Comparison of ENCODE assay signal across 1 cellular context in the genomic region with DNA sequence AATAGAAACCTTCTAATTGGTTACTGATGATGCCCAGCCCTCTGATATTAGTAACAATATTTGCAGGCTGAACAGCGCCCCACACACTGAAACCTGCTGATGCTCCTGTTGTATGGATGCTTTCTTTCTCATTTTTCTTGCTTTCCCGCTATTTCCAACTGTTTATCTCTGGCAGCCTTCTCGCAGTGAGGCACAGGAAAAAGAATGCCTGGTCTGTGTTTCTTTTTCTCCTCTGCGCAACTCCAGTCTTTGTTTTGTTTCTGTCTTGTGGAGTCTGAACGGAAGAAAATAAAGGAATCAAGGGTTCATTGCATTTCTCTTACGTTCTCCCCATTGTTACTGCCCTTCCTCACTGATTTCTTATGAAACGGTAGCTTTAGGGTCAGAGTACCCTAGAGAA.
TF ChIP-seq lines count a peak whose summit lies in the region.

No MANE protein-coding gene starts in this region.

TF ChIP-seq in K562, 482 proteins besides CTCF, POLR2A, EP300 and RAD21:
- no peak for TF ChIP-seq CBX1 (IDR thresholded peaks at IDR 0.05; ENCODE audit: low read depth)
- TF ChIP-seq PTTG1 (tag; IDR thresholded peaks at IDR 0.05; ENCODE audit: low read depth) = no peak
- no peak for TF ChIP-seq FOXJ3 (CRISPR knock-in tag; IDR thresholded peaks at IDR 0.05)
- TF ChIP-seq NR2C1 (IDR thresholded peaks at IDR 0.05) = no peak
- TF ChIP-seq NR2C1 (tag; IDR thresholded peaks at IDR 0.05) = no peak
- TF ChIP-seq FOXJ2 (tag; IDR thresholded peaks at IDR 0.05) = no peak
- TF ChIP-seq BACH1 (tag; IDR thresholded peaks at IDR 0.05) = no peak
- no peak for TF ChIP-seq ZC3H8 (IDR thresholded peaks at IDR 0.05)
- TF ChIP-seq HDAC3 (IDR thresholded peaks at IDR 0.05; ENCODE audit: borderline replicate concordance, partially characterized antibody) = no peak
- TF ChIP-seq, protein P1, sequence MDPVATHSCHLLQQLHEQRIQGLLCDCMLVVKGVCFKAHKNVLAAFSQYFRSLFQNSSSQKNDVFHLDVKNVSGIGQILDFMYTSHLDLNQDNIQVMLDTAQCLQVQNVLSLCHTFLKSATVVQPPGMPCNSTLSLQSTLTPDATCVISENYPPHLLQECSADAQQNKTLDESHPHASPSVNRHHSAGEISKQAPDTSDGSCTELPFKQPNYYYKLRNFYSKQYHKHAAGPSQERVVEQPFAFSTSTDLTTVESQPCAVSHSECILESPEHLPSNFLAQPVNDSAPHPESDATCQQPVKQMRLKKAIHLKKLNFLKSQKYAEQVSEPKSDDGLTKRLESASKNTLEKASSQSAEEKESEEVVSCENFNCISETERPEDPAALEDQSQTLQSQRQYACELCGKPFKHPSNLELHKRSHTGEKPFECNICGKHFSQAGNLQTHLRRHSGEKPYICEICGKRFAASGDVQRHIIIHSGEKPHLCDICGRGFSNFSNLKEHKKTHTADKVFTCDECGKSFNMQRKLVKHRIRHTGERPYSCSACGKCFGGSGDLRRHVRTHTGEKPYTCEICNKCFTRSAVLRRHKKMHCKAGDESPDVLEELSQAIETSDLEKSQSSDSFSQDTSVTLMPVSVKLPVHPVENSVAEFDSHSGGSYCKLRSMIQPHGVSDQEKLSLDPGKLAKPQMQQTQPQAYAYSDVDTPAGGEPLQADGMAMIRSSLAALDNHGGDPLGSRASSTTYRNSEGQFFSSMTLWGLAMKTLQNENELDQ (CRISPR knock-in tag; IDR thresholded peaks at IDR 0.05; ENCODE audit: borderline replicate concordance) = no peak
- TF ChIP-seq POLR2B (IDR thresholded peaks at IDR 0.05; ENCODE audit: low read depth, partially characterized antibody) = no peak
- TF ChIP-seq TBP (optimal IDR thresholded peaks at IDR 0.05; ENCODE audit: low read depth, low read length) = no peak
- TF ChIP-seq ZNF75A (CRISPR knock-in tag; IDR thresholded peaks at IDR 0.05) = no peak
- TF ChIP-seq ZBED1 (IDR thresholded peaks at IDR 0.05) = no peak
- TF ChIP-seq ZNF551 (CRISPR knock-in tag; IDR thresholded peaks at IDR 0.05) = no peak
- TF ChIP-seq ATF7 (IDR thresholded peaks at IDR 0.05) = no peak
- no peak for TF ChIP-seq ZNF274 (IDR thresholded peaks at IDR 0.05; ENCODE audit: borderline replicate concordance, low read depth, low read length)
- TF ChIP-seq MCM5 (IDR thresholded peaks at IDR 0.05; ENCODE audit: low read depth) = no peak
- no peak for TF ChIP-seq TGIF2 (CRISPR knock-in tag; IDR thresholded peaks at IDR 0.05)
- TF ChIP-seq ZFPM2 (CRISPR knock-in tag; IDR thresholded peaks at IDR 0.05) = no peak
